In genomic region chr13:95153647-95154405, GRCh38 we compare ENCODE assay signal across 2 cellular contexts.
A peak's percentile ranks its signal among the peaks of the same experiment; 100 is the strongest.
TF ChIP-seq lines count a peak whose summit lies in the region.

No MANE protein-coding gene starts in this region.

TF ChIP-seq in A549, 52 proteins besides CTCF, POLR2A, EP300 and RAD21 (continued from another document):
- no peak for TF ChIP-seq FOSL2 (IDR thresholded peaks at IDR 0.05)
- TF ChIP-seq FOSL2 (CRISPR knock-in tag; IDR thresholded peaks at IDR 0.05) = peak; percentile 24

TF ChIP-seq in WTC11, 78 proteins besides CTCF, POLR2A, EP300 and RAD21 (continued from another document):
- TF ChIP-seq E2F1 (CRISPR knock-in tag; IDR thresholded peaks at IDR 0.05) (no peak), NR3C1 (CRISPR knock-in tag; conservative IDR thresholded peaks at IDR 0.05; ENCODE audit: low read depth) (no peak), KAT7 (CRISPR knock-in tag; IDR thresholded peaks at IDR 0.05; ENCODE audit: borderline replicate concordance) (no peak), IRF1 (CRISPR knock-in tag; IDR thresholded peaks at IDR 0.05) (no peak), ZNF138 (CRISPR knock-in tag; conservative IDR thresholded peaks at IDR 0.05) (no peak), USF2 (CRISPR knock-in tag; IDR thresholded peaks at IDR 0.05) (no peak), CDX4 (CRISPR knock-in tag; IDR thresholded peaks at IDR 0.05; ENCODE audit: borderline replicate concordance) (no peak)
